Comparison of ENCODE assay signal across 16 cellular contexts in genomic region chr9:95581900-95582299, GRCh38.
"Had no signal": no experiment of that assay in that cellular context is flagged by ENCODE, and none has a peak within 500 bp of the region (broad histone marks: within the 10 kb centered on the region; RNA-seq: fewer than 3 reads in every experiment).

No MANE protein-coding gene starts in this region.

- H3K4me1 ChIP-seq: ascending aorta, heart left ventricle, left ventricle myocardium inferior, psoas muscle, spleen, tibial artery had no signal

- H3K27me3 ChIP-seq: ascending aorta had no signal

- H3K4me3 ChIP-seq: ascending aorta, dorsolateral prefrontal cortex, heart left ventricle, left ventricle myocardium inferior, psoas muscle, spleen, tibial artery had no signal

- ATAC-seq: activated CD4-positive, CD25-positive, alpha-beta regulatory T cell treated with anti-CD3 and anti-CD28 coated beads, Interleukin-2, amount 50 U/mL, for 24 hours; heart left ventricle; natural killer cell treated with Interleukin-12 subunit alpha and Interleukin-12 subunit beta and Interleukin-15 and Interleukin-18, amount 100 ng/mL, for 72 hours; psoas muscle; sciatic nerve; stimulated activated effector memory CD8-positive, alpha-beta T cell treated with anti-CD3 and anti-CD28 coated beads, Interleukin-12 subunit alpha, Interleukin-12 subunit beta, amount 100 ng/mL, for 72 hours had no signal

- H3K27ac Mint-ChIP-seq: activated T-helper 1 cell treated with anti-CD3 and anti-CD28 coated beads, Interleukin-12 subunit alpha, Interleukin-12 subunit beta, Interleukin-2, Interleukin-4 antibody, amounts not matched to agents 30 ng/mL and 10 ng/mL and 1 ng/mL, durations not matched to agents 14 hours and 24 hours and 36 hours; endodermal cell; natural killer cell treated with Interleukin-12 subunit alpha and Interleukin-12 subunit beta and Interleukin-15 and Interleukin-18, amount 100 ng/mL, for 72 hours; stimulated activated effector memory CD8-positive, alpha-beta T cell treated with anti-CD3 and anti-CD28 coated beads, Interleukin-12 subunit alpha, Interleukin-12 subunit beta, amount 100 ng/mL, for 72 hours; T-helper 2 cell treated with Interferon-gamma antibody and Interleukin-4, amounts not matched to agents 5 μg/mL and 100 μg/mL, for 36 hours had no signal

- H3K4me3 Mint-ChIP-seq: activated T-helper 1 cell treated with anti-CD3 and anti-CD28 coated beads, Interleukin-12 subunit alpha, Interleukin-12 subunit beta, Interleukin-2, Interleukin-4 antibody, amounts not matched to agents 30 ng/mL and 10 ng/mL and 1 ng/mL, durations not matched to agents 14 hours and 24 hours and 36 hours; endodermal cell; natural killer cell treated with Interleukin-12 subunit alpha and Interleukin-12 subunit beta and Interleukin-15 and Interleukin-18, amount 100 ng/mL, for 72 hours; stimulated activated effector memory CD8-positive, alpha-beta T cell treated with anti-CD3 and anti-CD28 coated beads, Interleukin-12 subunit alpha, Interleukin-12 subunit beta, amount 100 ng/mL, for 72 hours; T-helper 2 cell treated with Interferon-gamma antibody and Interleukin-4, amounts not matched to agents 5 μg/mL and 100 μg/mL, for 36 hours had no signal

- H3K36me3 ChIP-seq: ascending aorta, heart left ventricle, left ventricle myocardium inferior, spleen, tibial artery had no signal

- H3K36me3 Mint-ChIP-seq: natural killer cell treated with Interleukin-12 subunit alpha and Interleukin-12 subunit beta and Interleukin-15 and Interleukin-18, amount 100 ng/mL, for 72 hours; stimulated activated effector memory CD8-positive, alpha-beta T cell treated with anti-CD3 and anti-CD28 coated beads, Interleukin-12 subunit alpha, Interleukin-12 subunit beta, amount 100 ng/mL, for 72 hours had no signal

- H3K4me1 Mint-ChIP-seq: stimulated activated effector memory CD8-positive, alpha-beta T cell treated with anti-CD3 and anti-CD28 coated beads, Interleukin-12 subunit alpha, Interleukin-12 subunit beta, amount 100 ng/mL, for 72 hours had no signal

- H3K9me3 ChIP-seq: ascending aorta, heart left ventricle, left ventricle myocardium inferior, psoas muscle, spleen, tibial artery had no signal

- DNase-seq: activated CD4-positive, alpha-beta T cell treated with anti-CD3 and anti-CD28 coated beads, Interleukin-2, amount 50 U/mL, for 1 hour; activated naive CD4-positive, alpha-beta T cell; dorsolateral prefrontal cortex; heart left ventricle; left ventricle myocardium inferior; psoas muscle; spleen; tibial artery had no signal

- H3K27ac ChIP-seq: ascending aorta, dorsolateral prefrontal cortex, heart left ventricle, left ventricle myocardium inferior, psoas muscle, spleen, tibial artery had no signal

- H3K9me3 Mint-ChIP-seq: activated T-helper 1 cell treated with anti-CD3 and anti-CD28 coated beads, Interleukin-12 subunit alpha, Interleukin-12 subunit beta, Interleukin-2, Interleukin-4 antibody, amounts not matched to agents 30 ng/mL and 10 ng/mL and 1 ng/mL, durations not matched to agents 14 hours and 24 hours and 36 hours; endodermal cell; natural killer cell treated with Interleukin-12 subunit alpha and Interleukin-12 subunit beta and Interleukin-15 and Interleukin-18, amount 100 ng/mL, for 72 hours; stimulated activated effector memory CD8-positive, alpha-beta T cell treated with anti-CD3 and anti-CD28 coated beads, Interleukin-12 subunit alpha, Interleukin-12 subunit beta, amount 100 ng/mL, for 72 hours; T-helper 2 cell treated with Interferon-gamma antibody and Interleukin-4, amounts not matched to agents 5 μg/mL and 100 μg/mL, for 36 hours had no signal
